In the genomic region with DNA sequence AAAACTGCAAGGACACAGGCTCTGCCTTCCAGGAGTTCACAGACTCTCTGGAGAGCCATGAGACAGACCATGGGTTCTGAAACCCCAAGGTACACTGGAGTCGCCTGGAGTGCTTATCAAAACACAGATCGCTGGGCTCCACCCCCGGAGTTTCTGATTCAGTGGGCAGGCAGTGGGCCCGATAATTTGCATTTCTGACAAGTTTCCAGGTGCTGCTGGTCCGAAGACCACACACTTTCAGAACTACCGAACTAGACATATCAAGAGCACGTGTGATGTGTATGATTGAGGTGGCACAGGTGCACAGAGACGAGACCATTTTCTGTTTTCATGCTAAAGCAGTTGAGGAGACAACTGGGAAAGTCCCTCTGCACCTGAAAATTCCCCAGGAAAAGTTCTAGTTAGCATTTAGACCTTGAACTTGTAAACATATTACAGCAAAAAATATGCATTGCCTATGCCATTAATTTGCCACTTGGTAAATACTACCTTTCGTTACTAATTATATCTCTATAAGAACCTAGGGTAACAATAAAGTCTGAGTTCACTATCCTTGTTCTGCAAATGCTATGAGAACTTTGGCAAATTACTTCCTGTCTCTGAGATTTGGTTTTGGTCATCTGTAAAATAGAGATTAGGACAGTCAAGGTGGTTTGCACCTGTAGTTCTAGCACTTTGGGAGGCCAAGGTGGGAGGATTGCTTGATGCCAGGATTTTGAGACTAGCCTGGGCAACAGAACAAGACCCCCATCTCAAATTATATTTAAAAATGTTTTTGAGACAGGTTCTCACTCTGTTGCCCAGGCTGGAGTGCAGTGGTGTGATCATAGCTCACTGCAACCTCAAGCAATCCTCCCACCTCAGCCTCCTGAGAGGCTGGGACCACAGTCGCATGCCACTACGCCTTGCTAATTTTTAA, we compare ENCODE assay signal across 9 cellular contexts. TPM values are rescaled to one million over a fixed set of nuclear protein-coding genes. Genes with fewer than 3 reads are reported as not detected.
A peak's percentile ranks its signal among the peaks of the same experiment; 100 is the strongest.
DNase-seq lines count a peak whose midpoint lies in the region; ATAC-seq and TF ChIP-seq lines count a peak whose summit lies in the region.
"Had no signal": no experiment of that assay in that cellular context is flagged by ENCODE, and none has a peak within 500 bp of the region (broad histone marks: within the 10 kb centered on the region; RNA-seq: fewer than 3 reads in every experiment).

No MANE protein-coding gene starts in this region.

- no peaks in the 10 kb centered on the region for H3K27me3 ChIP-seq in naive thymus-derived CD4-positive, alpha-beta T cell (ENCODE audit: control insufficient read depth in 2 of 2, insufficient read depth in 2 of 2, low read length in 2 of 2)
- H3K27me3 ChIP-seq in tibial nerve (no peaks in the 10 kb centered on the region), MG63 (no peaks in the 10 kb centered on the region)

- peaks cover 0 to 1% (median 0%) of the 10 kb centered on the region in 11 donors for H3K9me3 Mint-ChIP-seq in naive thymus-derived CD4-positive, alpha-beta T cell

- no peak for TF ChIP-seq EP300 in tibial nerve (IDR thresholded peaks at IDR 0.05)

- no peak overlapping the region for H3K4me3 ChIP-seq in naive thymus-derived CD4-positive, alpha-beta T cell (ENCODE audit: low read length)
- H3K4me3 ChIP-seq in tibial nerve, result no peak overlapping the region
- H3K4me3 ChIP-seq in MG63, result no peak overlapping the region
- H3K4me3 ChIP-seq: SK-N-MC had no signal

- CTCF ChIA-PET in naive thymus-derived CD4-positive, alpha-beta T cell (lab: Charles Lee), result interaction anchor here (0.6 to 0.8 kb wide), 2 partner anchors 16 to 104 kb away, joined by 3 to 4 read pairs; no protein-coding TSS in a partner anchor

- peak overlapping the region in 4 of 10 donors; percentile 26 to 72 (median 39) for H3K4me3 Mint-ChIP-seq in naive thymus-derived CD4-positive, alpha-beta T cell

- DNase-seq in activated CD4-positive, alpha-beta T cell treated with anti-CD3 and anti-CD28 coated beads, Interleukin-2, amount 50 U/mL, for 24 hours (ENCODE audit: low read depth in 1 of 2, low spot score in 1 of 2), result peak; percentile 24 to 53
- DNase-seq in naive thymus-derived CD4-positive, alpha-beta T cell, result peak in 1 of 9 donors; percentile 69
- no peak for DNase-seq in NOMO-1 (lab: John Stamatoyannopoulos, UW; ENCODE audit: unreplicated experiment in 2 of 2)
- no peak for DNase-seq in RKO (ENCODE audit: low spot score)
- no peak for DNase-seq in tibial nerve (ENCODE audit: low spot score in 2 of 2)
- DNase-seq in MG63, result no peak

- WGBS in tibial nerve, 2 donors, result 68 to 78% methylated on average over 11 of the region's 11 CpGs

- H3K9me3 ChIP-seq in naive thymus-derived CD4-positive, alpha-beta T cell (ENCODE audit: control insufficient read depth in 2 of 3, low read length in 3 of 3), result no peaks in the 10 kb centered on the region
- no peaks in the 10 kb centered on the region for H3K9me3 ChIP-seq in tibial nerve
- H3K9me3 ChIP-seq in MG63, result no peaks in the 10 kb centered on the region

- peaks cover 0 to 24% (median 15%) of the 10 kb centered on the region in 7 donors for H3K4me1 Mint-ChIP-seq in naive thymus-derived CD4-positive, alpha-beta T cell

- ATAC-seq in GM19043 (IDR thresholded peaks at IDR 0.05; ENCODE audit: low read depth, unreplicated experiment) (peak; percentile 91), HG03025 (IDR thresholded peaks at IDR 0.05; ENCODE audit: low FRiP score, unreplicated experiment) (peak; percentile 86)
- peak; percentile 70 for ATAC-seq in naive thymus-derived CD4-positive, alpha-beta T cell

- no peaks in the 10 kb centered on the region for H3K36me3 ChIP-seq in naive thymus-derived CD4-positive, alpha-beta T cell (ENCODE audit: control insufficient read depth in 2 of 3, insufficient read depth in 3 of 3, low read length in 3 of 3)
- H3K36me3 ChIP-seq in tibial nerve (no peaks in the 10 kb centered on the region), MG63 (no peaks in the 10 kb centered on the region)

- TF ChIP-seq CTCF in tibial nerve (IDR thresholded peaks at IDR 0.05), result no peak

- no peaks in the 10 kb centered on the region for H3K36me3 Mint-ChIP-seq in naive thymus-derived CD4-positive, alpha-beta T cell

- no peak for TF ChIP-seq POLR2A in tibial nerve (IDR thresholded peaks at IDR 0.05)

- no peaks in the 10 kb centered on the region for H3K27me3 Mint-ChIP-seq in naive thymus-derived CD4-positive, alpha-beta T cell

- intact Hi-C loops in naive thymus-derived CD4-positive, alpha-beta T cell (cut with micrococcal nuclease), result loop anchor here in 1 of 2 donors (1.0 kb wide), 1 partner anchor 14 kb away; no protein-coding TSS in a partner anchor

- peaks cover 10% of the 10 kb centered on the region in 2 donors for H3K4me1 ChIP-seq in naive thymus-derived CD4-positive, alpha-beta T cell (ENCODE audit: control insufficient read depth in 2 of 2, insufficient read depth in 2 of 2, low read length in 2 of 2)
- H3K4me1 ChIP-seq in tibial nerve, result peaks cover 0 to 2% (median under 1%) of the 10 kb centered on the region in 4 donors

- POLR2A ChIA-PET in naive thymus-derived CD4-positive, alpha-beta T cell (lab: Charles Lee), result no interaction called here

- H3K27ac Mint-ChIP-seq in naive thymus-derived CD4-positive, alpha-beta T cell, result peak overlapping the region in 7 of 9 donors; percentile 21 to 84 (median 66)

- H3K27ac ChIP-seq in naive thymus-derived CD4-positive, alpha-beta T cell (ENCODE audit: low read depth, low read length), result no peak overlapping the region
- H3K27ac ChIP-seq in tibial nerve, result no peak overlapping the region
- H3K27ac ChIP-seq: SK-N-MC had no signal

RNA-seq across cellular contexts. Expression of gene PIM1, which starts 14.3 kb away (rescaled TPM):
- 100 to 1,000 TPM; 100 to 550 (median 172) TPM for total RNA-seq in naive thymus-derived CD4-positive, alpha-beta T cell
- 100 to 1,000 TPM; 249 to 304 TPM for polyA plus RNA-seq in naive thymus-derived CD4-positive, alpha-beta T cell
- 10 to 100 TPM in 1 of 4 donors, 1 to 10 TPM in 3; 2.8 to 22.8 (median 6.6) TPM for total RNA-seq in tibial nerve
- total RNA-seq in MG63 (2014; rRNA removed; shearing (Covaris generic); ENCODE audit: low replicate concordance), result 13.0 and 18.9 TPM in 2 replicates

Comparison
In these comparisons a context has a peak if more than half of its experiments do, and no peak if none do; other contexts are left out.
1. DNase-seq: peak in activated CD4-positive, alpha-beta T cell treated with anti-CD3 and anti-CD28 coated beads, Interleukin-2, amount 50 U/mL, for 24 hours (2 of 2); none in NOMO-1 (0 of 2), RKO (single experiment), tibial nerve (0 of 2) and MG63 (single experiment).
2. Peak in every context shown above with its lines, with median percentiles within 50 percentile points of each other: ATAC-seq.